In genomic region chr19:38034153-38034835, GRCh38 we compare ENCODE assay signal across 10 cellular contexts.
DNase-seq lines count a peak whose midpoint lies in the region; FAIRE-seq and TF ChIP-seq lines count a peak whose summit lies in the region.
"Had no signal": no experiment of that assay in that cellular context is flagged by ENCODE, and none has a peak within 500 bp of the region (broad histone marks: within the 10 kb centered on the region; RNA-seq: fewer than 3 reads in every experiment).

No MANE protein-coding gene starts in this region.

- no peak overlapping the region for H2BK120ac ChIP-seq in H1 (replicated peaks; ENCODE audit: low read depth, low read length)

- peaks cover 6% of the 10 kb centered on the region for H3K4me1 Mint-ChIP-seq in activated naive CD4-positive, alpha-beta T cell treated with anti-CD3 and anti-CD28 coated beads for 36 hours (ENCODE audit: low read depth)
- H3K4me1 Mint-ChIP-seq in activated T-cell treated with anti-CD3 and anti-CD28 coated beads, Interleukin-2, amount 50 U/mL, for 24 hours (ENCODE audit: low read depth) = peaks cover 2% of the 10 kb centered on the region
- H3K4me1 Mint-ChIP-seq: activated naive CD4-positive, alpha-beta T cell treated with anti-CD3 and anti-CD28 coated beads, Interleukin-2, amount 50 U/mL, for 24 hours had no signal

- H3K4me2 ChIP-seq in H1 (ENCODE audit: insufficient read depth in 1 of 2, low read depth in 2 of 2, low read length in 2 of 2) = peak overlapping the region; percentile 32; a peak in 2 of 4 replicates

- no peak for FAIRE-seq in H1 (lab: Jason Lieb, UNC)

- H3K4ac ChIP-seq in H1 (replicated peaks; ENCODE audit: insufficient read length, low read depth, low read length) = no peak overlapping the region

- H3K4me3 Mint-ChIP-seq in activated naive CD4-positive, alpha-beta T cell treated with anti-CD3 and anti-CD28 coated beads for 36 hours = no peak overlapping the region
- no peak overlapping the region for H3K4me3 Mint-ChIP-seq in activated T-cell treated with anti-CD3 and anti-CD28 coated beads, Interleukin-2, amount 50 U/mL, for 24 hours
- H3K4me3 Mint-ChIP-seq: activated naive CD4-positive, alpha-beta T cell treated with anti-CD3 and anti-CD28 coated beads, Interleukin-2, amount 50 U/mL, for 24 hours had no signal

- POLR2A ChIA-PET in H1 (lab: Charles Lee; ENCODE audit: partially characterized antibody) (interaction anchor here (0.7 to 5.0 kb wide), 10 partner anchors 8 to 129 kb away, joined by 3 to 26 read pairs (median 3); partner anchors contain the start of gene WDR87), RWPE1 (lab: Yijun Ruan, JAX; ENCODE audit: low non-redundant PET) (no interaction called here)

- H3K79me1 ChIP-seq in H1 (ENCODE audit: low read depth, low read length) = peaks cover 9% of the 10 kb centered on the region

- no peak for TF ChIP-seq EP300 in H1 (IDR thresholded peaks at IDR 0.05; ENCODE audit: borderline replicate concordance in 1 of 2, low read depth in 2 of 2, low read length in 2 of 2)

- WGBS in H1 (ENCODE audit: extremely low coverage in 1 of 2, insufficient coverage in 1 of 2, insufficient read length in 1 of 2, insufficient replicate concordance in 2 of 2, low coverage in 1 of 2, low lambda C conversion rate in 2 of 2, missing lambda C conversion rate in 1 of 2), 2 experiments = 90% methylated on average over 9 of the region's 10 CpGs; no CpG with 5 or more reads in 1 of the 2 experiments

- H3K9me3 Mint-ChIP-seq in activated naive CD4-positive, alpha-beta T cell treated with anti-CD3 and anti-CD28 coated beads for 36 hours = peaks cover 4% of the 10 kb centered on the region
- no peaks in the 10 kb centered on the region for H3K9me3 Mint-ChIP-seq in activated T-cell treated with anti-CD3 and anti-CD28 coated beads, Interleukin-2, amount 50 U/mL, for 24 hours

- H3K27ac ChIP-seq in H1 (ENCODE audit: low read depth, low read length) (peak overlapping the region; percentile 16; the same call in 1 of the 2 replicates), RWPE1 (no peak overlapping the region)

- H2AK5ac ChIP-seq in H1 (ENCODE audit: low read depth, low read length) = peak overlapping the region; percentile 49; the same call in 1 of the 2 replicates

- no peaks in the 10 kb centered on the region; the same call in 1 of the 2 replicates for H3K23me2 ChIP-seq in H1 (ENCODE audit: low read depth, low read length)

- H3K27ac Mint-ChIP-seq in activated naive CD4-positive, alpha-beta T cell treated with anti-CD3 and anti-CD28 coated beads for 36 hours = no peak overlapping the region
- H3K27ac Mint-ChIP-seq in activated T-cell treated with anti-CD3 and anti-CD28 coated beads, Interleukin-2, amount 50 U/mL, for 24 hours = no peak overlapping the region
- H3K27ac Mint-ChIP-seq: activated naive CD4-positive, alpha-beta T cell treated with anti-CD3 and anti-CD28 coated beads, Interleukin-2, amount 50 U/mL, for 24 hours had no signal

- H2BK5ac ChIP-seq in H1 (ENCODE audit: low read depth, low read length) = peak overlapping the region; percentile 63; the same call in 1 of the 2 replicates

- H4K5ac ChIP-seq in H1 (ENCODE audit: insufficient read length, low read depth, low read length) = no peak overlapping the region

- peak overlapping the region; percentile 49; the same call in 1 of the 2 replicates for H3K18ac ChIP-seq in H1 (ENCODE audit: extremely low read depth, low read length)

- TF ChIP-seq RAD21 in H1 (IDR thresholded peaks at IDR 0.05 in 1 of 2, conservative IDR thresholded peaks at IDR 0.05 in 1 of 2; ENCODE audit: low read depth in 2 of 2, low read length in 2 of 2) = no peak

- no peak overlapping the region for H3K4me3 ChIP-seq in H1 (ENCODE audit: extremely low read depth in 1 of 4, insufficient read depth in 2 of 4, low read depth in 3 of 4, low read length in 4 of 4)

- H3K4me1 ChIP-seq in H1 (replicated peaks in 1 of 4; ENCODE audit: control insufficient read depth in 3 of 4, insufficient read depth in 4 of 4, low read length in 3 of 4) = peaks cover 7 to 19% (median 14%) of the 10 kb centered on the region in 4 experiments

- H4K20me1 ChIP-seq in H1 (replicated peaks in 1 of 2; ENCODE audit: control insufficient read depth in 1 of 2, insufficient read depth in 2 of 2, low read length in 2 of 2) = peaks cover 2 to 11% of the 10 kb centered on the region in 2 experiments

- H3K9me3 ChIP-seq in H1 (ENCODE audit: insufficient read depth in 2 of 2, low read depth in 1 of 2, low read length in 1 of 2) = 0 out of 4 replicates have a peak, but pooled peaks cover 0 to 4% of the 10 kb centered on the region in 2 experiments

- no peak overlapping the region for H4K8ac ChIP-seq in H1 (ENCODE audit: extremely low read depth, insufficient read depth, low read length)

- TF ChIP-seq CTCF in H1 (IDR thresholded peaks at IDR 0.05; ENCODE audit: control extremely low read depth in 1 of 3, insufficient read depth in 1 of 3, low read depth in 1 of 3, low read length in 3 of 3) (no peak), GM10266 (IDR thresholded peaks at IDR 0.05; ENCODE audit: control insufficient read depth, insufficient read depth, low read depth, missing control alignments) (no peak), RWPE1 (conservative IDR thresholded peaks at IDR 0.05; ENCODE audit: low read depth) (no peak)

- no peak overlapping the region for H3K14ac ChIP-seq in H1 (ENCODE audit: insufficient read length)

- no peaks in the 10 kb centered on the region for H3K27me3 ChIP-seq in H1 (replicated peaks in 1 of 4; ENCODE audit: control insufficient read depth in 3 of 4, extremely low read depth in 1 of 4, insufficient read depth in 3 of 4, low read length in 3 of 4)

- H2BK12ac ChIP-seq in H1 (ENCODE audit: low read depth, low read length) = peak overlapping the region; percentile 60; the same call in 1 of the 2 replicates

- H2BK20ac ChIP-seq in H1 (ENCODE audit: low read length) = no peak overlapping the region

- DNase-seq in A172 (ENCODE audit: low spot score) = peak; percentile 55
- peak; percentile 24 for DNase-seq in GM19240 (ENCODE audit: insufficient read length, low spot score)
- DNase-seq in NCI-H2029 treated with DMSO at 0.1 percent for 48 hours (lab: John Stamatoyannopoulos, UW) = peak; percentile 6
- no peak for DNase-seq in H1 (ENCODE audit: low read depth in 1 of 2, low spot score in 2 of 2)
- no peak for DNase-seq in activated naive CD4-positive, alpha-beta T cell treated with anti-CD3 and anti-CD28 coated beads for 36 hours
- no peak for DNase-seq in GM10266 (ENCODE audit: extremely low spot score)
- DNase-seq in activated T-cell treated with anti-CD3 and anti-CD28 coated beads, Interleukin-2, amount 50 U/mL, for 24 hours = no peak
- no peak for DNase-seq in RWPE1 (ENCODE audit: low spot score)
- DNase-seq: NCI-H1694 treated with DMSO at 0.1 percent for 48 hours had no signal

- intact Hi-C loops in activated naive CD4-positive, alpha-beta T cell treated with anti-CD3 and anti-CD28 coated beads for 36 hours (cut with micrococcal nuclease) = no loop called here

- H3K56ac ChIP-seq in H1 (replicated peaks; ENCODE audit: insufficient read length, low read depth, low read length) = no peak overlapping the region

- CTCF ChIA-PET in H1 (lab: Charles Lee; ENCODE audit: partially characterized antibody) = interaction anchor here (0.7 to 1.7 kb wide), 10 partner anchors 9 to 61 kb away, joined by 3 to 11 read pairs (median 5); no protein-coding TSS in a partner anchor
- CTCF ChIA-PET in activated naive CD4-positive, alpha-beta T cell treated with anti-CD3 and anti-CD28 coated beads for 36 hours (lab: Charles Lee) = no interaction called here
- CTCF ChIA-PET in RWPE1 (lab: Yijun Ruan, JAX) = no interaction called here

- no peak overlapping the region for H2AFZ ChIP-seq in H1 (ENCODE audit: low read length)

- peak overlapping the region; percentile 6 for H4K91ac ChIP-seq in H1 (replicated peaks; ENCODE audit: insufficient read length, low read length)

- H3K36me3 Mint-ChIP-seq in activated naive CD4-positive, alpha-beta T cell treated with anti-CD3 and anti-CD28 coated beads for 36 hours (ENCODE audit: low read depth) = peaks cover 9% of the 10 kb centered on the region
- peaks cover 16% of the 10 kb centered on the region for H3K36me3 Mint-ChIP-seq in activated T-cell treated with anti-CD3 and anti-CD28 coated beads, Interleukin-2, amount 50 U/mL, for 24 hours (ENCODE audit: low read depth)

- peak overlapping the region in 1 of 4 experiments; percentile 27; a peak in 1 of 7 replicates for H3K9ac ChIP-seq in H1 (replicated peaks in 1 of 4; ENCODE audit: extremely low read depth in 1 of 4, low read depth in 3 of 4, low read length in 3 of 4)

- no peaks in the 10 kb centered on the region for H3K27me3 Mint-ChIP-seq in activated naive CD4-positive, alpha-beta T cell treated with anti-CD3 and anti-CD28 coated beads for 36 hours (ENCODE audit: low read depth)
- H3K27me3 Mint-ChIP-seq in activated T-cell treated with anti-CD3 and anti-CD28 coated beads, Interleukin-2, amount 50 U/mL, for 24 hours = no peaks in the 10 kb centered on the region
- H3K27me3 Mint-ChIP-seq: activated naive CD4-positive, alpha-beta T cell treated with anti-CD3 and anti-CD28 coated beads, Interleukin-2, amount 50 U/mL, for 24 hours had no signal

- no peak for TF ChIP-seq POLR2A in H1 (IDR thresholded peaks at IDR 0.05; ENCODE audit: control extremely low read depth in 1 of 2, low read depth in 2 of 2, low read length in 2 of 2)

- H3K36me3 ChIP-seq in H1 (ENCODE audit: control insufficient read depth in 2 of 4, insufficient read depth in 4 of 4, low read length in 3 of 4) = peaks cover 0 to 9% (median 0%) of the 10 kb centered on the region in 4 experiments; a peak in 4 of 8 replicates

- no peak overlapping the region for H3K23ac ChIP-seq in H1 (ENCODE audit: insufficient read length)

- H3K79me2 ChIP-seq in H1 (ENCODE audit: control insufficient read depth in 1 of 2, insufficient read depth in 2 of 2, low read length in 2 of 2) = peaks cover 0 to 10% of the 10 kb centered on the region in 2 experiments; a peak in 1 of 4 replicates

- H2BK15ac ChIP-seq in H1 (ENCODE audit: low read length) = no peak overlapping the region

TF ChIP-seq in H1, 55 proteins besides CTCF, POLR2A, EP300 and RAD21:
- TF ChIP-seq JUN (IDR thresholded peaks at IDR 0.05; ENCODE audit: low read depth, low read length) = no peak
- TF ChIP-seq, protein P1, sequence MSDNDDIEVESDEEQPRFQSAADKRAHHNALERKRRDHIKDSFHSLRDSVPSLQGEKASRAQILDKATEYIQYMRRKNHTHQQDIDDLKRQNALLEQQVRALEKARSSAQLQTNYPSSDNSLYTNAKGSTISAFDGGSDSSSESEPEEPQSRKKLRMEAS (IDR thresholded peaks at IDR 0.05) = peak; percentile 4; the same call in 1 of the 2 replicates
TF ChIP-seq in H1: peak in this region for 1.

Comparison
In these comparisons a context has a peak if more than half of its experiments do, and no peak if none do; other contexts are left out.
1. DNase-seq: peak in A172 (single experiment), GM19240 (single experiment) and NCI-H2029 treated with DMSO at 0.1 percent for 48 hours (single experiment); none in H1 (0 of 2), activated naive CD4-positive, alpha-beta T cell treated with anti-CD3 and anti-CD28 coated beads for 36 hours (single experiment), GM10266 (single experiment), activated T-cell treated with anti-CD3 and anti-CD28 coated beads, Interleukin-2, amount 50 U/mL, for 24 hours (single experiment) and RWPE1 (single experiment).